Comparison of ENCODE assay signal across 14 cellular contexts in genomic region chr9:3656224-3656623, GRCh38.
DNase-seq lines count a peak whose midpoint lies in the region; ATAC-seq, FAIRE-seq and TF ChIP-seq lines count a peak whose summit lies in the region.
"Had no signal": no experiment of that assay in that cellular context is flagged by ENCODE, and none has a peak within 500 bp of the region (broad histone marks: within the 10 kb centered on the region; RNA-seq: fewer than 3 reads in every experiment).

No MANE protein-coding gene starts in this region.

- no peak for TF ChIP-seq POLR2A in GM12891 (IDR thresholded peaks at IDR 0.05; ENCODE audit: low read depth, low read length)

- ATAC-seq in GM19043 (IDR thresholded peaks at IDR 0.05; ENCODE audit: low read depth, unreplicated experiment) = peak; percentile 56
- peak; percentile 43 for ATAC-seq in HG03565 (IDR thresholded peaks at IDR 0.05; ENCODE audit: unreplicated experiment)
- ATAC-seq in HG02763 (IDR thresholded peaks at IDR 0.05; ENCODE audit: unreplicated experiment) = no peak

- DNase-seq in GM12891 (ENCODE audit: insufficient read length, low spot score) = no peak
- no peak for DNase-seq in KBM-7
- no peak for DNase-seq in HuH-7.5 (ENCODE audit: low spot score)
- no peak for DNase-seq in globus pallidus (ENCODE audit: low spot score)
- DNase-seq: C1 segment of cervical spinal cord; CD4-positive, alpha-beta T cell; DMS79; MM.1S had no signal

- in situ Hi-C loops in KBM-7 (cut with MboI; ENCODE audit: low pct_unique_long_range_greater_than_20kb, low sequenced_read_pairs) = no loop called here

- no peak for FAIRE-seq in GM12891 (lab: Jason Lieb, UNC)
- FAIRE-seq: G401.6, GM18507, H1 had no signal

TF ChIP-seq in GM12891, 5 proteins besides CTCF, POLR2A, EP300 and RAD21:
- no peak for TF ChIP-seq POLR2AphosphoS5 (IDR thresholded peaks at IDR 0.05; ENCODE audit: low read depth, low read length)
- TF ChIP-seq POU2F2 (IDR thresholded peaks at IDR 0.05; ENCODE audit: low read depth, low read length) = no peak
- peak; percentile 49 for TF ChIP-seq SPI1 (IDR thresholded peaks at IDR 0.05; ENCODE audit: low read depth, low read length)
- TF ChIP-seq PAX5 (IDR thresholded peaks at IDR 0.05; ENCODE audit: insufficient read depth, low read length, severe bottlenecking) = no peak
- TF ChIP-seq TAF1 (IDR thresholded peaks at IDR 0.05; ENCODE audit: low read depth, low read length) = no peak
